2 cellular contexts compared by ENCODE assay signal in the genomic region with DNA sequence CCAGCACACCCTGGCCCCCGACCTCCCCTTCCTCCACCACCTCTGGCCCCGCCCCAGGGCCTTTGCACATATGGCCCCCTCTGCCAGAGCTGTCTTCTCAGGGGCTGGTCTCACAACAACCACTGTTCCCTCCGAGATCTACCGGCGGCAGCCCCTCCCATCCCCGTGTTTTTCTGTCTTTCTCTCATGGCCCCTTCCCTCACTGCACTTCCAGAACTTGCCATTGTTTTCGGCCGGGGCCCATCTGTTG.
A peak's percentile ranks its signal among the peaks of the same experiment; 100 is the strongest.
TF ChIP-seq lines count a peak whose summit lies in the region.

No MANE protein-coding gene starts in this region.

TF ChIP-seq in HEK293, 187 proteins besides CTCF, POLR2A, EP300 and RAD21:
- TF ChIP-seq GLIS2 (tag by site-specific recombination; IDR thresholded peaks at IDR 0.05) (0 out of 2 replicates have a peak, but pooled peaks have one; percentile 6), PRDM6 (tag by site-specific recombination; IDR thresholded peaks at IDR 0.05) (no peak), ZNF423 (tag by site-specific recombination; IDR thresholded peaks at IDR 0.05) (no peak), ZXDB (tag by site-specific recombination; IDR thresholded peaks at IDR 0.05) (no peak), ZNF623 (tag by site-specific recombination; IDR thresholded peaks at IDR 0.05) (peak; percentile 97), ZNF266 (tag by site-specific recombination; IDR thresholded peaks at IDR 0.05; ENCODE audit: low read depth) (no peak)

TF ChIP-seq in H1, 55 proteins besides CTCF, POLR2A, EP300 and RAD21:
- peak; percentile 21; the same call in 1 of the 2 replicates for TF ChIP-seq KDM1A (IDR thresholded peaks at IDR 0.05; ENCODE audit: borderline replicate concordance, low read length)
- TF ChIP-seq JUND (IDR thresholded peaks at IDR 0.05; ENCODE audit: low read length): no peak
